Comparison of ENCODE assay signal across 1 cellular context in the genomic region with DNA sequence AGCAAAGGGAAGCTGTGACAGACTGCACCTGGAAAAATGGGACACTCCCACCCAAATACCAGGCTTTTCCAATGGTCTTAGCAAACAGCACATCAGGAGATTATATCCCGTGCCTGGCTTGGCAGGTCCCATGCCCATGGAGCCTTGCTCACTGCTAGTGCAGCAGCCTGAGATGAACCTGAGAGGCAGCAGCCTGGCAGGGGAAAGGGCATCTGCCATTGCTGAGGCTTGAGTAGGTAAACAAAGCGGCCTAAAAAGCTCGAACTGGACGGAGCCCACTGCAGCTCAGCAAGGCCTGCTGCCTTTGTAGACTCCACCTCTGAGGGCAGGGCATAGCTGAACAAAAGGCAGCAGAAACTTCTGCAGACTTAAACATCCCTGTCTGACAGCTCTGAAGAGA.
TF ChIP-seq lines count a peak whose summit lies in the region.
"Not testable (repeated sequence)": the region's sequence is repeated elsewhere in the genome, so short reads cannot be mapped to it uniquely, and the experiment has no call there.

No MANE protein-coding gene starts in this region.

TF ChIP-seq in HepG2, 621 proteins besides CTCF, POLR2A, EP300 and RAD21:
- 0 out of 2 replicates have a peak, but pooled peaks have one; percentile 46 for TF ChIP-seq ZNF274 (CRISPR knock-in tag; IDR thresholded peaks at IDR 0.05)
- peak; percentile 42; the same call in 1 of the 2 replicates for TF ChIP-seq ZFX (CRISPR knock-in tag; IDR thresholded peaks at IDR 0.05; ENCODE audit: low read depth)
- TF ChIP-seq FOXC1 (CRISPR knock-in tag; IDR thresholded peaks at IDR 0.05; ENCODE audit: borderline replicate concordance), result 0 out of 2 replicates have a peak, but pooled peaks have one; percentile 46
- TF ChIP-seq, protein P1, sequence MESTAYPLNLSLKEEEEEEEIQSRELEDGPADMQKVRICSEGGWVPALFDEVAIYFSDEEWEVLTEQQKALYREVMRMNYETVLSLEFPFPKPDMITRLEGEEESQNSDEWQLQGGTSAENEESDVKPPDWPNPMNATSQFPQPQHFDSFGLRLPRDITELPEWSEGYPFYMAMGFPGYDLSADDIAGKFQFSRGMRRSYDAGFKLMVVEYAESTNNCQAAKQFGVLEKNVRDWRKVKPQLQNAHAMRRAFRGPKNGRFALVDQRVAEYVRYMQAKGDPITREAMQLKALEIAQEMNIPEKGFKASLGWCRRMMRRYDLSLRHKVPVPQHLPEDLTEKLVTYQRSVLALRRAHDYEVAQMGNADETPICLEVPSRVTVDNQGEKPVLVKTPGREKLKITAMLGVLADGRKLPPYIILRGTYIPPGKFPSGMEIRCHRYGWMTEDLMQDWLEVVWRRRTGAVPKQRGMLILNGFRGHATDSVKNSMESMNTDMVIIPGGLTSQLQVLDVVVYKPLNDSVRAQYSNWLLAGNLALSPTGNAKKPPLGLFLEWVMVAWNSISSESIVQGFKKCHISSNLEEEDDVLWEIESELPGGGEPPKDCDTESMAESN (CRISPR knock-in tag; conservative IDR thresholded peaks at IDR 0.05), result 0 out of 2 replicates have a peak, but pooled peaks have one; percentile 27
- 0 out of 2 replicates have a peak, but pooled peaks have one; percentile 19 for TF ChIP-seq SALL1 (CRISPR knock-in tag; IDR thresholded peaks at IDR 0.05)
- peak; percentile 32 for TF ChIP-seq ZNF883 (CRISPR knock-in tag; IDR thresholded peaks at IDR 0.05; ENCODE audit: not compliant biosample characterization)
- peak; percentile 34; the same call in 1 of the 2 replicates for TF ChIP-seq ZFY (CRISPR knock-in tag; IDR thresholded peaks at IDR 0.05)
- 0 out of 2 replicates have a peak, but pooled peaks have one; percentile 40 for TF ChIP-seq DR1 (CRISPR knock-in tag; IDR thresholded peaks at IDR 0.05)
- TF ChIP-seq ZMYM4 (CRISPR knock-in tag; IDR thresholded peaks at IDR 0.05), result peak; percentile 21; the same call in 1 of the 2 replicates
- TF ChIP-seq FOXA1 (IDR thresholded peaks at IDR 0.05), result not testable (repeated sequence)
- TF ChIP-seq FOXA1 (CRISPR knock-in tag; IDR thresholded peaks at IDR 0.05), result peak; percentile 44; the same call in 1 of the 2 replicates
- TF ChIP-seq, protein P2, sequence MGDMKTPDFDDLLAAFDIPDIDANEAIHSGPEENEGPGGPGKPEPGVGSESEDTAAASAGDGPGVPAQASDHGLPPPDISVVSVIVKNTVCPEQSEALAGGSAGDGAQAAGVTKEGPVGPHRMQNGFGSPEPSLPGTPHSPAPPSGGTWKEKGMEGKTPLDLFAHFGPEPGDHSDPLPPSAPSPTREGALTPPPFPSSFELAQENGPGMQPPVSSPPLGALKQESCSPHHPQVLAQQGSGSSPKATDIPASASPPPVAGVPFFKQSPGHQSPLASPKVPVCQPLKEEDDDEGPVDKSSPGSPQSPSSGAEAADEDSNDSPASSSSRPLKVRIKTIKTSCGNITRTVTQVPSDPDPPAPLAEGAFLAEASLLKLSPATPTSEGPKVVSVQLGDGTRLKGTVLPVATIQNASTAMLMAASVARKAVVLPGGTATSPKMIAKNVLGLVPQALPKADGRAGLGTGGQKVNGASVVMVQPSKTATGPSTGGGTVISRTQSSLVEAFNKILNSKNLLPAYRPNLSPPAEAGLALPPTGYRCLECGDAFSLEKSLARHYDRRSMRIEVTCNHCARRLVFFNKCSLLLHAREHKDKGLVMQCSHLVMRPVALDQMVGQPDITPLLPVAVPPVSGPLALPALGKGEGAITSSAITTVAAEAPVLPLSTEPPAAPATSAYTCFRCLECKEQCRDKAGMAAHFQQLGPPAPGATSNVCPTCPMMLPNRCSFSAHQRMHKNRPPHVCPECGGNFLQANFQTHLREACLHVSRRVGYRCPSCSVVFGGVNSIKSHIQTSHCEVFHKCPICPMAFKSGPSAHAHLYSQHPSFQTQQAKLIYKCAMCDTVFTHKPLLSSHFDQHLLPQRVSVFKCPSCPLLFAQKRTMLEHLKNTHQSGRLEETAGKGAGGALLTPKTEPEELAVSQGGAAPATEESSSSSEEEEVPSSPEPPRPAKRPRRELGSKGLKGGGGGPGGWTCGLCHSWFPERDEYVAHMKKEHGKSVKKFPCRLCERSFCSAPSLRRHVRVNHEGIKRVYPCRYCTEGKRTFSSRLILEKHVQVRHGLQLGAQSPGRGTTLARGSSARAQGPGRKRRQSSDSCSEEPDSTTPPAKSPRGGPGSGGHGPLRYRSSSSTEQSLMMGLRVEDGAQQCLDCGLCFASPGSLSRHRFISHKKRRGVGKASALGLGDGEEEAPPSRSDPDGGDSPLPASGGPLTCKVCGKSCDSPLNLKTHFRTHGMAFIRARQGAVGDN (CRISPR knock-in tag; IDR thresholded peaks at IDR 0.05), result peak; percentile 42
- TF ChIP-seq ZNF598 (CRISPR knock-in tag; IDR thresholded peaks at IDR 0.05; ENCODE audit: borderline replicate concordance), result peak; percentile 49; the same call in 1 of the 2 replicates
